In the genomic region with DNA sequence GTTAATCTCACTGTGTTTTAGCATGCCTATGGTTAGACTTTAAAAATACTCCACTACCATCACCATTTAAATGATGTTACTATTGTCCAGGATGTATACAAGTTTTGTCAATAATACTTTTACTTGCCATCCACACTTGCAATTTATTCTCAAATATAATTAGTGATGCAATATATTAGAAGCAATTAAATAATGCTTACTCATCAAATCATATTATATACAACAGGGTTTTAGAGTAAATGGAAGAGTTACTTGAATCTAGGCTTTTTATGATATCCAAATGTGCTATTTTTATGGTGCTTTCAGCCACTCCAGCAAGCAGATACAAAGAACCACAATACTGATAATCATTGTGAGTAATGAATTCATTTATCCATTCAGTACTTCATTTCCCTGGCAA, we compare ENCODE assay signal across 9 cellular contexts.
"Had no signal": no experiment of that assay in that cellular context is flagged by ENCODE, and none has a peak within 500 bp of the region (broad histone marks: within the 10 kb centered on the region; RNA-seq: fewer than 3 reads in every experiment).

No MANE protein-coding gene starts in this region.

- H3K27ac ChIP-seq: KMS-11 had no signal

- H3K9ac ChIP-seq: KMS-11 had no signal

- H2AFZ ChIP-seq: GM23338 had no signal

- ATAC-seq: GM23338, HCT116 had no signal

- H3K4me3 ChIP-seq: GM23338, HAP-1 had no signal

- H3K4me1 ChIP-seq: HAP-1 had no signal

- H3K4me2 ChIP-seq: GM23338, KMS-11 had no signal

- DNase-seq: H7, HFFc6, Karpas-422, KBM-7 had no signal

- FAIRE-seq: HTR-8/SVneo had no signal

- H3K9me3 ChIP-seq: HAP-1 had no signal

- H3K36me3 ChIP-seq: HAP-1 had no signal
